1 cellular context compared by ENCODE assay signal in the genomic region with DNA sequence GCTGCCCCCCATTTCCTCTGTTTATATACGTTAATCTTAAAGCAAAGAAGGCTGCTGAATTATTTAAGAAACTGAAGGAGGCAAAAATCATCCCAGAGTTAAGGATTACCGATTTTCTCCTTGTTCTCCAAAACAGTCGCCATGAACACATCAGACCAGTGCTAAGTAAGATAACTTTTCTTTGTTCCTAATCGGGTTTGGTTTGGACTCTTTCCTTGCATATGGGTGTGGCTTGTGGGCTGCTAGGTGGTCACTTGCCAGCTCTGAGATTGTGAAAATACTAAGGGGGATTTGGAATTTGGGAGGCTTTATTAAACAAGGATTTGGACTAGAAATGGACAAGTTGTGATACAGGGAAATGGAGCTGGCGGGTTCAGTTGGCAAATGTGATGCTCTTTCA.
TF ChIP-seq lines count a peak whose summit lies in the region.

No MANE protein-coding gene starts in this region.

TF ChIP-seq in GM23338, 12 proteins besides CTCF, POLR2A, EP300 and RAD21 (continued from another document):
- TF ChIP-seq, protein P1, sequence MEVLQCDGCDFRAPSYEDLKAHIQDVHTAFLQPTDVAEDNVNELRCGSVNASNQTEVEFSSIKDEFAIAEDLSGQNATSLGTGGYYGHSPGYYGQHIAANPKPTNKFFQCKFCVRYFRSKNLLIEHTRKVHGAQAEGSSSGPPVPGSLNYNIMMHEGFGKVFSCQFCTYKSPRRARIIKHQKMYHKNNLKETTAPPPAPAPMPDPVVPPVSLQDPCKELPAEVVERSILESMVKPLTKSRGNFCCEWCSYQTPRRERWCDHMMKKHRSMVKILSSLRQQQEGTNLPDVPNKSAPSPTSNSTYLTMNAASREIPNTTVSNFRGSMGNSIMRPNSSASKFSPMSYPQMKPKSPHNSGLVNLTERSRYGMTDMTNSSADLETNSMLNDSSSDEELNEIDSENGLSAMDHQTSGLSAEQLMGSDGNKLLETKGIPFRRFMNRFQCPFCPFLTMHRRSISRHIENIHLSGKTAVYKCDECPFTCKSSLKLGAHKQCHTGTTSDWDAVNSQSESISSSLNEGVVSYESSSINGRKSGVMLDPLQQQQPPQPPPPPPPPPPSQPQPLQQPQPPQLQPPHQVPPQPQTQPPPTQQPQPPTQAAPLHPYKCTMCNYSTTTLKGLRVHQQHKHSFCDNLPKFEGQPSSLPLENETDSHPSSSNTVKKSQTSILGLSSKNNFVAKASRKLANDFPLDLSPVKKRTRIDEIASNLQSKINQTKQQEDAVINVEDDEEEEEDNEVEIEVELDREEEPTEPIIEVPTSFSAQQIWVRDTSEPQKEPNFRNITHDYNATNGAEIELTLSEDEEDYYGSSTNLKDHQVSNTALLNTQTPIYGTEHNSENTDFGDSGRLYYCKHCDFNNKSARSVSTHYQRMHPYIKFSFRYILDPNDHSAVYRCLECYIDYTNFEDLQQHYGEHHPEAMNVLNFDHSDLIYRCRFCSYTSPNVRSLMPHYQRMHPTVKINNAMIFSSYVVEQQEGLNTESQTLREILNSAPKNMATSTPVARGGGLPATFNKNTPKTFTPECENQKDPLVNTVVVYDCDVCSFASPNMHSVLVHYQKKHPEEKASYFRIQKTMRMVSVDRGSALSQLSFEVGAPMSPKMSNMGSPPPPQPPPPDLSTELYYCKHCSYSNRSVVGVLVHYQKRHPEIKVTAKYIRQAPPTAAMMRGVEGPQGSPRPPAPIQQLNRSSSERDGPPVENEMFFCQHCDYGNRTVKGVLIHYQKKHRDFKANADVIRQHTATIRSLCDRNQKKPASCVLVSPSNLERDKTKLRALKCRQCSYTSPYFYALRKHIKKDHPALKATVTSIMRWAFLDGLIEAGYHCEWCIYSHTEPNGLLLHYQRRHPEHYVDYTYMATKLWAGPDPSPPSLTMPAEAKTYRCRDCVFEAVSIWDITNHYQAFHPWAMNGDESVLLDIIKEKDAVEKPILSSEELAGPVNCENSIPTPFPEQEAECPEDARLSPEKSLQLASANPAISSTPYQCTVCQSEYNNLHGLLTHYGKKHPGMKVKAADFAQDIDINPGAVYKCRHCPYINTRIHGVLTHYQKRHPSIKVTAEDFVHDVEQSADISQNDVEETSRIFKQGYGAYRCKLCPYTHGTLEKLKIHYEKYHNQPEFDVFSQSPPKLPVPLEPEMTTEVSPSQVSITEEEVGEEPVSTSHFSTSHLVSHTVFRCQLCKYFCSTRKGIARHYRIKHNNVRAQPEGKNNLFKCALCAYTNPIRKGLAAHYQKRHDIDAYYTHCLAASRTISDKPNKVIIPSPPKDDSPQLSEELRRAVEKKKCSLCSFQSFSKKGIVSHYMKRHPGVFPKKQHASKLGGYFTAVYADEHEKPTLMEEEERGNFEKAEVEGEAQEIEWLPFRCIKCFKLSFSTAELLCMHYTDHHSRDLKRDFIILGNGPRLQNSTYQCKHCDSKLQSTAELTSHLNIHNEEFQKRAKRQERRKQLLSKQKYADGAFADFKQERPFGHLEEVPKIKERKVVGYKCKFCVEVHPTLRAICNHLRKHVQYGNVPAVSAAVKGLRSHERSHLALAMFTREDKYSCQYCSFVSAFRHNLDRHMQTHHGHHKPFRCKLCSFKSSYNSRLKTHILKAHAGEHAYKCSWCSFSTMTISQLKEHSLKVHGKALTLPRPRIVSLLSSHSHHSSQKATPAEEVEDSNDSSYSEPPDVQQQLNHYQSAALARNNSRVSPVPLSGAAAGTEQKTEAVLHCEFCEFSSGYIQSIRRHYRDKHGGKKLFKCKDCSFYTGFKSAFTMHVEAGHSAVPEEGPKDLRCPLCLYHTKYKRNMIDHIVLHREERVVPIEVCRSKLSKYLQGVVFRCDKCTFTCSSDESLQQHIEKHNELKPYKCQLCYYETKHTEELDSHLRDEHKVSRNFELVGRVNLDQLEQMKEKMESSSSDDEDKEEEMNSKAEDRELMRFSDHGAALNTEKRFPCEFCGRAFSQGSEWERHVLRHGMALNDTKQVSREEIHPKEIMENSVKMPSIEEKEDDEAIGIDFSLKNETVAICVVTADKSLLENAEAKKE (CRISPR knock-in tag; IDR thresholded peaks at IDR 0.05), result no peak
- TF ChIP-seq EZH2 (IDR thresholded peaks at IDR 0.05; ENCODE audit: low read depth, unreplicated experiment), result no peak
- TF ChIP-seq EZH2phosphoT487 (IDR thresholded peaks at IDR 0.05; ENCODE audit: unreplicated experiment), result no peak
- TF ChIP-seq JUNB (IDR thresholded peaks at IDR 0.05; ENCODE audit: unreplicated experiment), result no peak
